Comparison of ENCODE assay signal across 9 cellular contexts in genomic region chr11:95076416-95076815, GRCh38. TPM values are rescaled to one million over a fixed set of nuclear protein-coding genes. Genes with fewer than 3 reads are reported as not detected.
DNase-seq lines count a peak whose midpoint lies in the region; ATAC-seq, FAIRE-seq and TF ChIP-seq lines count a peak whose summit lies in the region.
"Had no signal": no experiment of that assay in that cellular context is flagged by ENCODE, and none has a peak within 500 bp of the region (broad histone marks: within the 10 kb centered on the region; RNA-seq: fewer than 3 reads in every experiment).

No MANE protein-coding gene starts in this region.

- DNase-seq in EH (ENCODE audit: low read depth) (peak; percentile 72), lung microvascular endothelial cell (ENCODE audit: low read depth in 2 of 2) (peak; percentile 33 to 46), GM12892 (ENCODE audit: insufficient read length) (no peak), DMS153 treated with DMSO at 0.1 percent for 48 hours (lab: John Stamatoyannopoulos, UW; ENCODE audit: unreplicated experiment) (no peak), posterior cingulate gyrus (no peak)
- DNase-seq: SW 1271 had no signal

- ATAC-seq in HG02798 (IDR thresholded peaks at IDR 0.05; ENCODE audit: poor library complexity, unreplicated experiment): peak; percentile 61
- no peak for ATAC-seq in GM21515 (IDR thresholded peaks at IDR 0.05; ENCODE audit: unreplicated experiment)

- FAIRE-seq in GM12892 (lab: Jason Lieb, UNC): no peak

- intact Hi-C loops in posterior cingulate gyrus (cut with DNase I): loop anchor here (10.0 kb wide), 1 partner anchor 158 kb away; the partner anchor contains the start of gene SESN3

- no peak for TF ChIP-seq POLR2A in GM12892 (IDR thresholded peaks at IDR 0.05; ENCODE audit: low read depth, low read length)

- TF ChIP-seq CTCF in VCaP (conservative IDR thresholded peaks at IDR 0.05): no peak

- H3K27ac ChIP-seq in VCaP: peak overlapping the region; percentile 86; the same call in 1 of the 2 replicates

RNA-seq across cellular contexts. Expression of gene SRSF8, which starts 9.7 kb away (rescaled TPM):
- 17.9 and 20.4 TPM in 2 replicates for total RNA-seq in lung microvascular endothelial cell
- polyA plus RNA-seq in GM12892 (2012; ENCODE audit: missing spikeins): 28.5 TPM

RNA-seq across cellular contexts. Expression of gene ENDOD1, which starts 13.2 kb away (rescaled TPM):
- total RNA-seq in lung microvascular endothelial cell: 43.2 and 61.1 TPM in 2 replicates
- polyA plus RNA-seq in GM12892 (2012; ENCODE audit: missing spikeins): 8.5 TPM

RNA-seq across cellular contexts. Expression of gene KDM4F, which starts 27.2 kb away (rescaled TPM):
- not detected in 2 replicates for total RNA-seq in lung microvascular endothelial cell
- polyA plus RNA-seq in GM12892 (2012; ENCODE audit: missing spikeins): not detected

RNA-seq across cellular contexts. Expression of gene KDM4E, which starts 51.4 kb away (rescaled TPM):
- total RNA-seq in lung microvascular endothelial cell: not detected in 2 replicates
- not detected for polyA plus RNA-seq in GM12892 (2012; ENCODE audit: missing spikeins)

Comparison
In these comparisons a context has a peak if more than half of its experiments do, and no peak if none do; other contexts are left out.
1. DNase-seq: peak in EH (single experiment) and lung microvascular endothelial cell (2 of 2); none in GM12892 (single experiment), DMS153 treated with DMSO at 0.1 percent for 48 hours (single experiment) and posterior cingulate gyrus (0 of 10).